ENCODE assay signal across 20 cellular contexts in genomic region chr19:401836-402535, GRCh38. TPM values are rescaled to one million over a fixed set of nuclear protein-coding genes. Genes with fewer than 3 reads are reported as not detected.
DNase-seq lines count a peak whose midpoint lies in the region; ATAC-seq and TF ChIP-seq lines count a peak whose summit lies in the region.
"Had no signal": no experiment of that assay in that cellular context is flagged by ENCODE, and none has a peak within 500 bp of the region (broad histone marks: within the 10 kb centered on the region; RNA-seq: fewer than 3 reads in every experiment).

No MANE protein-coding gene starts in this region.

- DNase-seq in A673 (ENCODE audit: low spot score) (peak; percentile 37), CD1c-positive myeloid dendritic cell (ENCODE audit: extremely low spot score) (no peak), NCI-H128 (lab: John Stamatoyannopoulos, UW; ENCODE audit: unreplicated experiment) (no peak)
- DNase-seq: activated CD4-positive, CD25-positive, alpha-beta regulatory T cell; activated naive CD4-positive, alpha-beta T cell; NCI-H1436; NCI-H524; stimulated activated CD4-positive, alpha-beta T cell treated with anti-CD3 and anti-CD28 coated beads, Interleukin-15, amount 100 ng/mL, for 24 hours had no signal

- BruUV-seq in A673 (replicated peaks; lab: Mats Ljungman, UMichigan), result no TSS peak

- intact Hi-C loops in A673 (cut with micrococcal nuclease; ENCODE audit: unreplicated experiment), result loop anchor here (10.0 kb wide), 1 partner anchor 83 kb away; no protein-coding TSS in a partner anchor

- H3K27ac Mint-ChIP-seq in nephron, result peak overlapping the region in 1 of 3 experiments; percentile 28
- H3K27ac Mint-ChIP-seq: T-helper 1 cell treated with Interleukin-12 subunit alpha and Interleukin-12 subunit beta and Interleukin-4 antibody, amounts not matched to agents 30 μg/mL and 1 μg/mL, for 36 hours had no signal

- peaks cover 16% of the 10 kb centered on the region for H3K27me3 Mint-ChIP-seq in nephron (ENCODE audit: low read depth)

- H3K4me3 ChIP-seq in A673 (ENCODE audit: low read depth, low read length, poor library complexity, severe bottlenecking) (peak overlapping the region; percentile 30), HEK293 (ENCODE audit: low read depth, low read length) (no peak overlapping the region), gastroesophageal sphincter (peak overlapping the region in 1 of 2 donors; percentile 28)
- H3K4me3 ChIP-seq: body of pancreas, ovary had no signal

- TF ChIP-seq CTCF in A673 (conservative IDR thresholded peaks at IDR 0.05; ENCODE audit: low read depth, low read length) (no peak), HEK293 (tag by site-specific recombination; IDR thresholded peaks at IDR 0.05) (no peak), nephron (IDR thresholded peaks at IDR 0.05; ENCODE audit: unreplicated experiment in 3 of 3) (no peak), gastroesophageal sphincter (IDR thresholded peaks at IDR 0.05) (no peak)

- 0 to 40% methylated on average over 1 to 2 of the region's 41 CpGs for WGBS in gastroesophageal sphincter (ENCODE audit: low coverage in 1 of 2), 2 donors

- H3K9me3 Mint-ChIP-seq in nephron, result peaks cover 2% of the 10 kb centered on the region

- H3K4me1 ChIP-seq in A673 (ENCODE audit: insufficient read depth, low read length, poor library complexity, severe bottlenecking), result no peaks in the 10 kb centered on the region
- peaks cover 7% of the 10 kb centered on the region for H3K4me1 ChIP-seq in HEK293 (ENCODE audit: control insufficient read depth, insufficient read depth, low read length)
- peaks cover 0 to 6% (median 0%) of the 10 kb centered on the region in 3 donors for H3K4me1 ChIP-seq in gastroesophageal sphincter
- H3K4me1 ChIP-seq: heart right ventricle had no signal

- POLR2A ChIA-PET in A673 (lab: Charles Lee; ENCODE audit: low non-redundant PET), result no interaction called here
- POLR2A ChIA-PET in HEK293 (lab: Yijun Ruan, JAX), result no interaction called here

- CTCF ChIA-PET in A673 (lab: Charles Lee) (no interaction called here), HEK293 (lab: Yijun Ruan, JAX) (no interaction called here)

- ATAC-seq in SK-N-SH treated with all-trans-retinoic acid at 6 μM for 48 hours (peak; percentile 59), HG03442 (IDR thresholded peaks at IDR 0.05; ENCODE audit: unreplicated experiment) (no peak), gastroesophageal sphincter (no peak)
- ATAC-seq: body of pancreas, esophagus mucosa had no signal

- H3K36me3 Mint-ChIP-seq in nephron (ENCODE audit: low read depth), result no peaks in the 10 kb centered on the region

- H3K9me3 ChIP-seq in A673 (ENCODE audit: low read depth, low read length, poor library complexity, severe bottlenecking) (no peaks in the 10 kb centered on the region), HEK293 (ENCODE audit: control insufficient read depth, insufficient read depth, low read depth, low read length) (no peaks in the 10 kb centered on the region), gastroesophageal sphincter (no peaks in the 10 kb centered on the region)
- H3K9me3 ChIP-seq: body of pancreas, ovary had no signal

- H3K4me1 Mint-ChIP-seq in nephron, result peaks cover 4% of the 10 kb centered on the region

- no peak for TF ChIP-seq POLR2A in gastroesophageal sphincter (IDR thresholded peaks at IDR 0.05)

- H3K27ac ChIP-seq in A673 (ENCODE audit: low read depth, low read length, poor library complexity, severe bottlenecking), result no peak overlapping the region
- H3K27ac ChIP-seq in HEK293 (ENCODE audit: extremely low read depth, low read depth, low read length), result no peak overlapping the region
- H3K27ac ChIP-seq in gastroesophageal sphincter, result no peak overlapping the region
- H3K27ac ChIP-seq: body of pancreas, dorsolateral prefrontal cortex, heart right ventricle, ovary had no signal

- TF ChIP-seq EP300 in gastroesophageal sphincter (IDR thresholded peaks at IDR 0.05), result no peak

- H3K27me3 ChIP-seq in A673 (replicated peaks; ENCODE audit: insufficient read depth, low read depth, low read length, poor library complexity) (no peaks in the 10 kb centered on the region), gastroesophageal sphincter (peaks cover 81% of the 10 kb centered on the region)
- H3K27me3 ChIP-seq: ovary had no signal

- H3K36me3 ChIP-seq in A673 (ENCODE audit: insufficient read depth, low read length, poor library complexity, severe bottlenecking), result no peaks in the 10 kb centered on the region
- H3K36me3 ChIP-seq in HEK293 (ENCODE audit: control insufficient read depth in 2 of 2, insufficient read depth in 1 of 2, low read length in 2 of 2), result no peaks in the 10 kb centered on the region
- no peaks in the 10 kb centered on the region for H3K36me3 ChIP-seq in gastroesophageal sphincter
- H3K36me3 ChIP-seq: heart right ventricle, ovary had no signal

- H3K4me3 Mint-ChIP-seq in nephron, result peak overlapping the region in 2 of 3 experiments; percentile 34 to 54
- H3K4me3 Mint-ChIP-seq: T-helper 1 cell treated with Interleukin-12 subunit alpha and Interleukin-12 subunit beta and Interleukin-4 antibody, amounts not matched to agents 30 μg/mL and 1 μg/mL, for 36 hours had no signal

TF ChIP-seq in HEK293, 187 proteins besides CTCF, POLR2A, EP300 and RAD21:
- TF ChIP-seq ZNF394 (tag by site-specific recombination; IDR thresholded peaks at IDR 0.05; ENCODE audit: borderline replicate concordance) (no peak), EGR2 (tag by site-specific recombination; IDR thresholded peaks at IDR 0.05; ENCODE audit: low read depth) (0 out of 2 replicates have a peak, but pooled peaks have one; percentile 11)

TF ChIP-seq in SK-N-SH treated with all-trans-retinoic acid at 6 μM for 48 hours, 23 proteins besides CTCF, POLR2A, EP300 and RAD21 (continues in another document):
- TF ChIP-seq CSDC2 (CRISPR knock-in tag; IDR thresholded peaks at IDR 0.05), result no peak
- TF ChIP-seq ISL1 (CRISPR knock-in tag; IDR thresholded peaks at IDR 0.05), result no peak
- TF ChIP-seq ZNF70 (CRISPR knock-in tag; IDR thresholded peaks at IDR 0.05), result no peak
- TF ChIP-seq ESRRG (CRISPR knock-in tag; IDR thresholded peaks at IDR 0.05), result no peak
- TF ChIP-seq PATZ1 (CRISPR knock-in tag; IDR thresholded peaks at IDR 0.05; ENCODE audit: borderline replicate concordance), result no peak
- no peak for TF ChIP-seq ZFP30 (CRISPR knock-in tag; IDR thresholded peaks at IDR 0.05)
- TF ChIP-seq ARNTL (CRISPR knock-in tag; IDR thresholded peaks at IDR 0.05; ENCODE audit: borderline replicate concordance, low read depth), result no peak
- no peak for TF ChIP-seq RARB (CRISPR knock-in tag; IDR thresholded peaks at IDR 0.05)
- no peak for TF ChIP-seq TCF4 (CRISPR knock-in tag; IDR thresholded peaks at IDR 0.05; ENCODE audit: borderline replicate concordance)
- no peak for TF ChIP-seq ZNF565 (CRISPR knock-in tag; conservative IDR thresholded peaks at IDR 0.05; ENCODE audit: low read depth)
- TF ChIP-seq ZNF8 (CRISPR knock-in tag; IDR thresholded peaks at IDR 0.05), result no peak
- no peak for TF ChIP-seq GLIS3 (CRISPR knock-in tag; IDR thresholded peaks at IDR 0.05)
- TF ChIP-seq CREB5 (CRISPR knock-in tag; IDR thresholded peaks at IDR 0.05; ENCODE audit: low read depth), result no peak
- TF ChIP-seq CSRNP3 (CRISPR knock-in tag; IDR thresholded peaks at IDR 0.05), result no peak
- no peak for TF ChIP-seq ZFP3 (CRISPR knock-in tag; IDR thresholded peaks at IDR 0.05)

RNA-seq across cellular contexts. Expression of gene C2CD4C, which starts 7.0 kb away (rescaled TPM):
- total RNA-seq in A673 (2021) (1.8 and 3.5 TPM in 2 replicates), gastroesophageal sphincter (1 to 10 TPM in 1 of 4 donors, under 1 TPM in 2, not detected in 1; 0.19 to 2.7 (median 0.67) TPM)
- total RNA-seq: kidney epithelial cell had no signal

RNA-seq across cellular contexts. Expression of gene MIER2, which starts 57.4 kb away (rescaled TPM):
- total RNA-seq in A673 (2021), result 44.1 and 47.8 TPM in 2 replicates
- total RNA-seq in gastroesophageal sphincter, result 10 to 100 TPM in 3 of 4 donors, 1 to 10 TPM in 1; 8.3 to 24.0 (median 20.1) TPM

RNA-seq across cellular contexts. Expression of gene SHC2, which starts 58.8 kb away (rescaled TPM):
- 1.1 and 2.0 TPM in 2 replicates for total RNA-seq in A673 (2021)
- 10 to 100 TPM; 14.7 to 24.6 (median 20.4) TPM for total RNA-seq in gastroesophageal sphincter
